ENCODE assay signal across 16 cellular contexts in genomic region chr1:183038333-183038876, GRCh38. TPM values are rescaled to one million over a fixed set of nuclear protein-coding genes. Genes with fewer than 3 reads are reported as not detected.
DNase-seq lines count a peak whose midpoint lies in the region; FAIRE-seq and TF ChIP-seq lines count a peak whose summit lies in the region.
"Had no signal": no experiment of that assay in that cellular context is flagged by ENCODE, and none has a peak within 500 bp of the region (broad histone marks: within the 10 kb centered on the region; RNA-seq: fewer than 3 reads in every experiment).

No MANE protein-coding gene starts in this region.

- H3K36me3 ChIP-seq in subcutaneous abdominal adipose tissue (ENCODE audit: control insufficient read depth in 5 of 5, insufficient read depth in 5 of 5, low read length in 5 of 5): peaks cover 0 to 3% (median 0%) of the 10 kb centered on the region in 5 donors
- H3K36me3 ChIP-seq: Peyer's patch had no signal

- H3K4me3 Mint-ChIP-seq in HFFc6 (peak overlapping the region; percentile 56; the same call in 1 of the 2 replicates), neural crest cell (no peak overlapping the region)
- no peak overlapping the region for H3K4me3 Mint-ChIP-seq in activated naive CD4-positive, alpha-beta T cell treated with anti-CD3 and anti-CD28 coated beads, Interleukin-2, amount 10 ng/mL, durations not matched to agents 7 days and 5 days
- H3K4me3 Mint-ChIP-seq: B cell; CD4-positive, alpha-beta memory T cell had no signal

- H3K36me3 Mint-ChIP-seq in HFFc6 (ENCODE audit: low read depth) (peaks cover 55% of the 10 kb centered on the region), neural crest cell (ENCODE audit: low read depth) (peaks cover 2% of the 10 kb centered on the region)
- no peaks in the 10 kb centered on the region for H3K36me3 Mint-ChIP-seq in activated naive CD4-positive, alpha-beta T cell treated with anti-CD3 and anti-CD28 coated beads, Interleukin-2, amount 10 ng/mL, durations not matched to agents 7 days and 5 days
- H3K36me3 Mint-ChIP-seq: CD4-positive, alpha-beta memory T cell had no signal

- peak overlapping the region; percentile 92 for H3K27ac Mint-ChIP-seq in HFFc6
- H3K27ac Mint-ChIP-seq in neural crest cell (ENCODE audit: unreplicated experiment): peak overlapping the region; percentile 76
- no peak overlapping the region for H3K27ac Mint-ChIP-seq in activated naive CD4-positive, alpha-beta T cell treated with anti-CD3 and anti-CD28 coated beads, Interleukin-2, amount 10 ng/mL, durations not matched to agents 7 days and 5 days
- H3K27ac Mint-ChIP-seq: B cell; CD4-positive, alpha-beta memory T cell had no signal

- H3K4me1 Mint-ChIP-seq in HFFc6 (ENCODE audit: low read depth) (peaks cover 88% of the 10 kb centered on the region), neural crest cell (peaks cover 77% of the 10 kb centered on the region)
- H3K4me1 Mint-ChIP-seq in activated naive CD4-positive, alpha-beta T cell treated with anti-CD3 and anti-CD28 coated beads, Interleukin-2, amount 10 ng/mL, durations not matched to agents 7 days and 5 days: peaks cover 6% of the 10 kb centered on the region

- no peaks in the 10 kb centered on the region for H3K27me3 ChIP-seq in subcutaneous abdominal adipose tissue (ENCODE audit: control insufficient read depth in 5 of 5, insufficient read depth in 4 of 5, low read length in 5 of 5)
- H3K27me3 ChIP-seq: Peyer's patch had no signal

- H3K4me3 ChIP-seq in subcutaneous abdominal adipose tissue (ENCODE audit: low read depth in 1 of 5, low read length in 5 of 5): no peak overlapping the region
- H3K4me3 ChIP-seq: Peyer's patch had no signal

- peak; percentile 12 for FAIRE-seq in endometrium (lab: Jason Lieb, UNC)

- no peak for TF ChIP-seq CTCF in HFFc6 (IDR thresholded peaks at IDR 0.05)
- no peak for TF ChIP-seq CTCF in neural crest cell (conservative IDR thresholded peaks at IDR 0.05)

- H3K27ac ChIP-seq in subcutaneous abdominal adipose tissue (ENCODE audit: low read depth, low read length): peak overlapping the region; percentile 81
- H3K27ac ChIP-seq: Peyer's patch had no signal

- 0 out of 2 replicates have a peak, but pooled peaks cover 2% of the 10 kb centered on the region for H3K27me3 Mint-ChIP-seq in HFFc6 (ENCODE audit: insufficient read depth)
- H3K27me3 Mint-ChIP-seq in neural crest cell (ENCODE audit: low read depth): no peaks in the 10 kb centered on the region
- H3K27me3 Mint-ChIP-seq in activated naive CD4-positive, alpha-beta T cell treated with anti-CD3 and anti-CD28 coated beads, Interleukin-2, amount 10 ng/mL, durations not matched to agents 7 days and 5 days: peaks cover 88% of the 10 kb centered on the region
- H3K27me3 Mint-ChIP-seq: B cell had no signal

- H3K9me3 Mint-ChIP-seq in HFFc6 (no peaks in the 10 kb centered on the region), neural crest cell (no peaks in the 10 kb centered on the region)
- no peaks in the 10 kb centered on the region for H3K9me3 Mint-ChIP-seq in activated naive CD4-positive, alpha-beta T cell treated with anti-CD3 and anti-CD28 coated beads, Interleukin-2, amount 10 ng/mL, durations not matched to agents 7 days and 5 days

- no peak for TF ChIP-seq POLR2A in erythroblast (IDR thresholded peaks at IDR 0.05; ENCODE audit: low read length)

- no peaks in the 10 kb centered on the region for H3K9me3 ChIP-seq in subcutaneous abdominal adipose tissue (ENCODE audit: control insufficient read depth in 5 of 5, low read length in 5 of 5)
- H3K9me3 ChIP-seq: Peyer's patch had no signal

- CTCF ChIA-PET in activated naive CD4-positive, alpha-beta T cell treated with anti-CD3 and anti-CD28 coated beads, Interleukin-2, amount 10 ng/mL, durations not matched to agents 7 days and 5 days (lab: Charles Lee): no interaction called here

- no peak for DNase-seq in HFFc6
- DNase-seq in neural crest cell (ENCODE audit: low read depth, low spot score): no peak
- DNase-seq in HUDEP-2 (lab: John Stamatoyannopoulos, UW; ENCODE audit: unreplicated experiment in 76 of 76): no peak
- no peak for DNase-seq in activated naive CD4-positive, alpha-beta T cell treated with anti-CD3 and anti-CD28 coated beads, Interleukin-2, amount 10 ng/mL, durations not matched to agents 7 days and 5 days
- no peak for DNase-seq in erythroblast (lab: John Stamatoyannopoulos, UW)
- no peak for DNase-seq in NK-92 treated with Interleukin-12 subunit alpha and Interleukin-12 subunit beta, amount 100 ng/mL, for 24 hours (lab: John Stamatoyannopoulos, UW)
- DNase-seq: CD4-positive, alpha-beta memory T cell; DMS79 treated with DMSO at 0.1 percent for 48 hours; Karpas-422; NCI-H1105; NCI-H1694; NCI-H524; Peyer's patch had no signal

- no peak overlapping the region for H3K9ac ChIP-seq in subcutaneous abdominal adipose tissue (ENCODE audit: low read length in 5 of 5)

- H3K4me1 ChIP-seq in subcutaneous abdominal adipose tissue (ENCODE audit: control insufficient read depth in 5 of 5, insufficient read depth in 5 of 5, low read length in 5 of 5): peaks cover 0 to 53% (median 51%) of the 10 kb centered on the region in 5 donors

RNA-seq across cellular contexts. Expression of gene LAMC1, which starts 15.2 kb away (rescaled TPM):
- total RNA-seq in HFFc6 (2021; fragmentation: NEBNext Ultra II Directional; extraction: Animal tissue kit (Norgen Biotek cat#: 25700)): 100 to 1,000 TPM; 352 to 465 (median 393) TPM
- total RNA-seq in neural crest cell: 82.0 and 85.8 TPM in 2 replicates
